8 cellular contexts compared by ENCODE assay signal in genomic region chr17:81916246-81917001, GRCh38. TPM values are rescaled to one million over a fixed set of nuclear protein-coding genes. Genes with fewer than 3 reads are reported as not detected.
DNase-seq lines count a peak whose midpoint lies in the region; ATAC-seq and TF ChIP-seq lines count a peak whose summit lies in the region.
"Not testable (repeated sequence)": the region's sequence is repeated elsewhere in the genome, so short reads cannot be mapped to it uniquely, and the experiment has no call there.

No MANE protein-coding gene starts in this region.

- H3K36me3 Mint-ChIP-seq in CD4-positive, alpha-beta memory T cell: peaks cover 17 to 43% of the 10 kb centered on the region in 2 donors
- H3K36me3 Mint-ChIP-seq in activated CD8-positive, alpha-beta T cell treated with anti-CD3 and anti-CD28 coated beads for 36 hours (ENCODE audit: low read depth): peaks cover 25% of the 10 kb centered on the region
- H3K36me3 Mint-ChIP-seq in nephron progenitor cell (ENCODE audit: low read depth): peaks cover 21% of the 10 kb centered on the region

- peak overlapping the region; percentile 86 for H3K4me2 ChIP-seq in PC-3 (ENCODE audit: low read length)

- not testable (repeated sequence) for H3K9me3 Mint-ChIP-seq in CD4-positive, alpha-beta memory T cell; activated CD8-positive, alpha-beta T cell treated with anti-CD3 and anti-CD28 coated beads for 36 hours; nephron progenitor cell

- not testable (repeated sequence) for H3K9me3 ChIP-seq in CD4-positive, alpha-beta memory T cell (ENCODE audit: control insufficient read depth in 1 of 2, low read length in 2 of 2); PC-3 (ENCODE audit: low read length); heart left ventricle; tibial artery

- ATAC-seq in PC-3: peak; percentile 49
- ATAC-seq in activated CD8-positive, alpha-beta T cell treated with anti-CD3 and anti-CD28 coated beads for 36 hours; heart left ventricle: not testable (repeated sequence)

- peaks cover 52% of the 10 kb centered on the region for H3K79me2 ChIP-seq in PC-3 (ENCODE audit: low read length)

- H3K27me3 Mint-ChIP-seq in CD4-positive, alpha-beta memory T cell; activated CD8-positive, alpha-beta T cell treated with anti-CD3 and anti-CD28 coated beads for 36 hours; nephron progenitor cell (ENCODE audit: low read depth, poor library complexity): not testable (repeated sequence)

- H3K4me3 ChIP-seq in CD4-positive, alpha-beta memory T cell (ENCODE audit: low read length in 2 of 2): peak overlapping the region in 1 of 2 donors; percentile 66
- peak overlapping the region; percentile 75 for H3K4me3 ChIP-seq in PC-3 (ENCODE audit: low read length)
- H3K4me3 ChIP-seq in choroid plexus epithelial cell (ENCODE audit: low read depth, low read length): peak overlapping the region; percentile 68
- peak overlapping the region in 7 of 12 donors; percentile 58 to 94 (median 84) for H3K4me3 ChIP-seq in heart left ventricle
- peak overlapping the region; percentile 66 to 71 for H3K4me3 ChIP-seq in tibial artery

- H3K9ac ChIP-seq in PC-3 (ENCODE audit: low read length): peak overlapping the region; percentile 78

- not testable (repeated sequence) for TF ChIP-seq CTCF in PC-3 (conservative IDR thresholded peaks at IDR 0.05; ENCODE audit: low read depth, low read length); activated CD8-positive, alpha-beta T cell treated with anti-CD3 and anti-CD28 coated beads for 36 hours (IDR thresholded peaks at IDR 0.05); choroid plexus epithelial cell (conservative IDR thresholded peaks at IDR 0.05; ENCODE audit: low read depth, low read length); heart left ventricle (IDR thresholded peaks at IDR 0.05); nephron progenitor cell (IDR thresholded peaks at IDR 0.05); tibial artery (IDR thresholded peaks at IDR 0.05)

- H3K27ac ChIP-seq in CD4-positive, alpha-beta memory T cell (ENCODE audit: low read depth, low read length): peak overlapping the region; percentile 64
- H3K27ac ChIP-seq in PC-3 (ENCODE audit: low read length): peak overlapping the region; percentile 33
- not testable (repeated sequence) for H3K27ac ChIP-seq in heart left ventricle
- H3K27ac ChIP-seq in tibial artery: peak overlapping the region in 1 of 2 donors; percentile 56

- not testable (repeated sequence) for H3K9me2 ChIP-seq in PC-3 (replicated peaks; ENCODE audit: low read length)

- not testable (repeated sequence) for TF ChIP-seq POLR2A in heart left ventricle (IDR thresholded peaks at IDR 0.05)

- CTCF ChIA-PET in CD4-positive, alpha-beta memory T cell (lab: Charles Lee; ENCODE audit: partially characterized antibody): interaction anchor here (0.7 to 1.1 kb wide), 2 partner anchors 24 to 43 kb away, joined by 3 to 5 read pairs; no protein-coding TSS in a partner anchor
- CTCF ChIA-PET in PC-3 (lab: Charles Lee): interaction anchor here (0.6 kb wide), 1 partner anchor 487 kb away, joined by 10 read pairs; no protein-coding TSS in a partner anchor
- CTCF ChIA-PET in activated CD8-positive, alpha-beta T cell treated with anti-CD3 and anti-CD28 coated beads for 36 hours (lab: Charles Lee): interaction anchor here (0.9 to 1.8 kb wide), 5 partner anchors 10 to 121 kb away, joined by 3 to 5 read pairs (median 5); partner anchors contain the start of genes DCXR and MAFG

- not testable (repeated sequence) for H3F3A ChIP-seq in PC-3 (ENCODE audit: low read length, unreplicated experiment)

- H3K4me3 Mint-ChIP-seq in CD4-positive, alpha-beta memory T cell: peak overlapping the region; percentile 80 to 91 (median 86)
- peak overlapping the region; percentile 83 for H3K4me3 Mint-ChIP-seq in activated CD8-positive, alpha-beta T cell treated with anti-CD3 and anti-CD28 coated beads for 36 hours
- H3K4me3 Mint-ChIP-seq in nephron progenitor cell: peak overlapping the region; percentile 83

- not testable (repeated sequence) for H3K27me3 ChIP-seq in CD4-positive, alpha-beta memory T cell (ENCODE audit: insufficient read depth, low read length); PC-3 (ENCODE audit: low read length); heart left ventricle; tibial artery

- DNase-seq in CD4-positive, alpha-beta memory T cell; activated CD8-positive, alpha-beta T cell treated with anti-CD3 and anti-CD28 coated beads for 36 hours; heart left ventricle; nephron progenitor cell; tibial artery: not testable (repeated sequence)
- peak; percentile 56 for DNase-seq in HS-5 (ENCODE audit: low read depth)
- DNase-seq in PC-3: peak; percentile 82
- DNase-seq in choroid plexus epithelial cell (ENCODE audit: low read depth): peak; percentile 72

- H3K27ac Mint-ChIP-seq in CD4-positive, alpha-beta memory T cell: peak overlapping the region; percentile 29 to 94 (median 79)
- H3K27ac Mint-ChIP-seq in activated CD8-positive, alpha-beta T cell treated with anti-CD3 and anti-CD28 coated beads for 36 hours: peak overlapping the region; percentile 40
- H3K27ac Mint-ChIP-seq in nephron progenitor cell: not testable (repeated sequence)

- BruUV-seq in PC-3 (replicated peaks; lab: Mats Ljungman, UMichigan): not testable (repeated sequence)

- 0 out of 2 replicates have a peak, but pooled peaks cover 18% of the 10 kb centered on the region for H4K20me1 ChIP-seq in PC-3 (ENCODE audit: low read length)

- POLR2A ChIA-PET in CD4-positive, alpha-beta memory T cell (lab: Charles Lee; ENCODE audit: partially characterized antibody): interaction anchor here (1.2 to 2.8 kb wide), 7 partner anchors 11 to 82 kb away, joined by 3 to 33 read pairs (median 5); partner anchors contain the start of genes ARHGDIA, MAFG and NPB
- POLR2A ChIA-PET in PC-3 (lab: Charles Lee; ENCODE audit: unreplicated experiment): interaction anchor here (0.7 kb wide), 1 partner anchor 51 kb away, joined by 3 read pairs; no protein-coding TSS in a partner anchor
- POLR2A ChIA-PET in activated CD8-positive, alpha-beta T cell treated with anti-CD3 and anti-CD28 coated beads for 36 hours (lab: Charles Lee): interaction anchor here (0.8 to 2.2 kb wide), 8 partner anchors 10 to 285 kb away, joined by 3 to 16 read pairs (median 4); partner anchors contain the start of gene MAFG

- intact Hi-C loops in CD4-positive, alpha-beta memory T cell (cut with micrococcal nuclease); PC-3 (cut with micrococcal nuclease); activated CD8-positive, alpha-beta T cell treated with anti-CD3 and anti-CD28 coated beads for 36 hours (cut with micrococcal nuclease); heart left ventricle (cut with DNase I); tibial artery (cut with DNase I; ENCODE audit: low total_unique reads): not testable (repeated sequence)

- 79 to 85% (median 82%) methylated on average over 21 of the region's 21 CpGs for whole genome bisulfite sequencing in heart left ventricle, 4 donors

- H3K36me3 ChIP-seq in CD4-positive, alpha-beta memory T cell (ENCODE audit: insufficient read depth, low read length): peaks cover 43% of the 10 kb centered on the region
- H3K36me3 ChIP-seq in PC-3 (ENCODE audit: low read depth, low read length): peaks cover 26% of the 10 kb centered on the region; the same call in 1 of the 2 replicates
- peaks cover 0 to 67% (median 52%) of the 10 kb centered on the region in 9 donors for H3K36me3 ChIP-seq in heart left ventricle
- peaks cover 24 to 69% (median 46%) of the 10 kb centered on the region in 3 donors for H3K36me3 ChIP-seq in tibial artery

- H3K4me1 ChIP-seq in CD4-positive, alpha-beta memory T cell (ENCODE audit: insufficient read depth, low read length): peaks cover 33% of the 10 kb centered on the region
- H3K4me1 ChIP-seq in PC-3 (ENCODE audit: insufficient read depth, low read length) (peaks cover 48% of the 10 kb centered on the region), heart left ventricle (peaks cover 0 to 60% (median 23%) of the 10 kb centered on the region in 12 donors), tibial artery (peaks cover 0 to 38% (median 16%) of the 10 kb centered on the region in 4 donors)

- not testable (repeated sequence) for H2AFZ ChIP-seq in PC-3 (ENCODE audit: low read length)

- peaks cover 13 to 44% (median 30%) of the 10 kb centered on the region in 4 donors for H3K4me1 Mint-ChIP-seq in CD4-positive, alpha-beta memory T cell
- H3K4me1 Mint-ChIP-seq in activated CD8-positive, alpha-beta T cell treated with anti-CD3 and anti-CD28 coated beads for 36 hours (ENCODE audit: low read depth): peaks cover 28% of the 10 kb centered on the region
- peaks cover 21% of the 10 kb centered on the region for H3K4me1 Mint-ChIP-seq in nephron progenitor cell

RNA-seq across cellular contexts. Expression of gene SIRT7, which starts 1.6 kb away (rescaled TPM):
- total RNA-seq in CD4-positive, alpha-beta memory T cell: 10 to 100 TPM; 87.8 to 91.9 TPM
- polyA plus RNA-seq in CD4-positive, alpha-beta memory T cell: 10 to 100 TPM; 31.5 to 45.0 TPM
- total RNA-seq in PC-3 (2014; rRNA removed): 51.6 and 70.8 TPM in 2 replicates
- total RNA-seq in activated CD8-positive, alpha-beta T cell treated with anti-CD3 and anti-CD28 coated beads for 36 hours: 10 to 100 TPM; 28.1 to 32.0 TPM
- total RNA-seq in heart left ventricle: 10 to 100 TPM in 2 of 9 donors, 1 to 10 TPM in 7; 3.6 to 13.2 (median 6.6) TPM
- 10 to 100 TPM in 1 of 2 donors, 1 to 10 TPM in 1; 7.1 to 12.0 TPM for polyA plus RNA-seq in heart left ventricle

RNA-seq across cellular contexts. Expression of gene PCYT2, which starts 5.2 kb away (rescaled TPM):
- 10 to 100 TPM; 43.5 to 48.3 TPM for total RNA-seq in CD4-positive, alpha-beta memory T cell
- polyA plus RNA-seq in CD4-positive, alpha-beta memory T cell: 10 to 100 TPM; 27.8 to 30.3 TPM
- total RNA-seq in PC-3 (2014; rRNA removed) (33.3 and 42.7 TPM in 2 replicates), heart left ventricle (10 to 100 TPM; 28.8 to 85.5 (median 46.2) TPM)
- total RNA-seq in activated CD8-positive, alpha-beta T cell treated with anti-CD3 and anti-CD28 coated beads for 36 hours: 10 to 100 TPM; 20.5 to 22.6 TPM
- 10 to 100 TPM; 60.4 to 64.0 TPM for polyA plus RNA-seq in heart left ventricle

RNA-seq across cellular contexts. Expression of gene MAFG, which starts 11.1 kb away (rescaled TPM):
- total RNA-seq in CD4-positive, alpha-beta memory T cell: 10 to 100 TPM; 16.0 to 16.3 TPM
- polyA plus RNA-seq in CD4-positive, alpha-beta memory T cell: 1 to 10 TPM; 2.1 to 3.5 TPM
- total RNA-seq in PC-3 (2014; rRNA removed) (22.9 and 37.5 TPM in 2 replicates), heart left ventricle (10 to 100 TPM; 14.3 to 30.5 (median 18.0) TPM)
- 10 to 100 TPM; 12.4 to 14.1 TPM for total RNA-seq in activated CD8-positive, alpha-beta T cell treated with anti-CD3 and anti-CD28 coated beads for 36 hours
- polyA plus RNA-seq in heart left ventricle: 10 to 100 TPM; 10.2 to 23.6 TPM

RNA-seq across cellular contexts. Expression of gene NPB, which starts 14.4 kb away (rescaled TPM):
- total RNA-seq in CD4-positive, alpha-beta memory T cell: under 1 TPM; 0.61 to 0.79 TPM
- polyA plus RNA-seq in CD4-positive, alpha-beta memory T cell: not detected
- total RNA-seq in PC-3 (2014; rRNA removed) (0.07 and 0.17 TPM in 2 replicates), heart left ventricle (1 to 10 TPM in 1 of 9 donors, under 1 TPM in 7, not detected in 1; 0.13 to 1.2 (median 0.50) TPM)
- under 1 TPM in 1 of 2 experiments, not detected in 1; 0.18 TPM for total RNA-seq in activated CD8-positive, alpha-beta T cell treated with anti-CD3 and anti-CD28 coated beads for 36 hours
- under 1 TPM; 0.29 to 0.61 TPM for polyA plus RNA-seq in heart left ventricle

RNA-seq across cellular contexts. Expression of gene PYCR1, which starts 20.7 kb away (rescaled TPM):
- total RNA-seq in CD4-positive, alpha-beta memory T cell: 1 to 10 TPM in 1 of 2 experiments, under 1 TPM in 1; 0.64 to 1.1 TPM
- 1 to 10 TPM in 1 of 2 donors, under 1 TPM in 1; 0.54 to 3.1 TPM for polyA plus RNA-seq in CD4-positive, alpha-beta memory T cell
- total RNA-seq in PC-3 (2014; rRNA removed): 144 and 169 TPM in 2 replicates
- 100 to 1,000 TPM; 140 to 141 TPM for total RNA-seq in activated CD8-positive, alpha-beta T cell treated with anti-CD3 and anti-CD28 coated beads for 36 hours
- total RNA-seq in heart left ventricle: 10 to 100 TPM in 2 of 9 donors, 1 to 10 TPM in 7; 1.8 to 12.2 (median 5.4) TPM
- 10 to 100 TPM in 1 of 2 donors, 1 to 10 TPM in 1; 3.4 to 30.7 TPM for polyA plus RNA-seq in heart left ventricle
